ENCODE assay signal across 17 cellular contexts in the genomic region with DNA sequence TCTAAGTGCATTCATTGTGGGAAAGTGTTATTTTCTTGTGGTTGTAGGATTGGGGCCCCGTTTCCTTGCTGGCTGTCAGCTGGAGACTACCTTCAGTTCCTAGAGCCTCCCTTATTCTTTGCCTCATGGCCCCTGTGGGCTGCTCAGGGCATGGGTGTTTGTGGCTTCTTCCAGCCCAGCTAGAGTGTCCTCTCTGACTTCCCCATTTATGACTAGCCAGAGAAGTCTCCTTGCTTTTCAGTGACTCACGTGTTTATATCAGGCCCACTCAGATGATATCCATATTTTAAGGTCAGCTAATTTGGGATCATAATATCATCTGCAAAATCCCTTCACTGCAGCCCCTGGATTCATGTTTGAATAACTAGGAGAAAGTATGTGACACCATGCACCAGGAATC.
DNase-seq lines count a peak whose midpoint lies in the region; ATAC-seq and TF ChIP-seq lines count a peak whose summit lies in the region.
"Had no signal": no experiment of that assay in that cellular context is flagged by ENCODE, and none has a peak within 500 bp of the region (broad histone marks: within the 10 kb centered on the region; RNA-seq: fewer than 3 reads in every experiment).

No MANE protein-coding gene starts in this region.

- H3K9me3 Mint-ChIP-seq in naive thymus-derived CD4-positive, alpha-beta T cell: peaks cover 0 to 12% (median 0%) of the 10 kb centered on the region in 11 donors
- H3K9me3 Mint-ChIP-seq: neural crest cell; T-helper 2 cell treated with Interferon-gamma antibody and Interleukin-4, amounts not matched to agents 5 μg/mL and 100 μg/mL, for 36 hours had no signal

- H3K9me3 ChIP-seq in AG04450 (ENCODE audit: control insufficient read depth, insufficient read depth, low read length) (no peaks in the 10 kb centered on the region), mesenchymal stem cell (ENCODE audit: control insufficient read depth, low read length) (no peaks in the 10 kb centered on the region), ascending aorta (no peaks in the 10 kb centered on the region)
- H3K9me3 ChIP-seq in naive thymus-derived CD4-positive, alpha-beta T cell (ENCODE audit: control insufficient read depth in 2 of 3, low read length in 3 of 3): no peaks in the 10 kb centered on the region

- H3K4me1 ChIP-seq in mesenchymal stem cell (ENCODE audit: control insufficient read depth, insufficient read depth, low read depth, low read length) (peaks cover 3% of the 10 kb centered on the region), ascending aorta (peaks cover 0 to 23% of the 10 kb centered on the region in 2 donors)
- no peaks in the 10 kb centered on the region for H3K4me1 ChIP-seq in naive thymus-derived CD4-positive, alpha-beta T cell (ENCODE audit: control insufficient read depth in 2 of 2, insufficient read depth in 2 of 2, low read length in 2 of 2)

- H2AK5ac ChIP-seq in mesenchymal stem cell (ENCODE audit: low read length, severe bottlenecking): no peak overlapping the region

- H3K27me3 Mint-ChIP-seq in naive thymus-derived CD4-positive, alpha-beta T cell: peaks cover 9 to 44% (median 23%) of the 10 kb centered on the region in 5 donors

- H2AFZ ChIP-seq in mesenchymal stem cell (ENCODE audit: low read depth, low read length): no peak overlapping the region

- no peak overlapping the region for H3K23ac ChIP-seq in mesenchymal stem cell (ENCODE audit: low read length in 2 of 2)

- no peak overlapping the region for H4K8ac ChIP-seq in mesenchymal stem cell (ENCODE audit: low read length)

- no peak overlapping the region for H3K14ac ChIP-seq in mesenchymal stem cell (ENCODE audit: low read length in 2 of 2)

- H3K36me3 ChIP-seq in mesenchymal stem cell (ENCODE audit: control insufficient read depth in 1 of 2, insufficient read depth in 2 of 2, low read depth in 1 of 2, low read length in 2 of 2): peaks cover 0 to 36% of the 10 kb centered on the region in 2 experiments
- H3K36me3 ChIP-seq in naive thymus-derived CD4-positive, alpha-beta T cell (ENCODE audit: control insufficient read depth in 2 of 3, insufficient read depth in 3 of 3, low read length in 3 of 3): no peaks in the 10 kb centered on the region
- H3K36me3 ChIP-seq in ascending aorta: peaks cover 0 to 9% of the 10 kb centered on the region in 2 donors

- no peak overlapping the region for H2BK120ac ChIP-seq in mesenchymal stem cell (ENCODE audit: low read depth, low read length)

- no peak overlapping the region for H2BK12ac ChIP-seq in mesenchymal stem cell (ENCODE audit: low read length in 2 of 2)

- H3K79me1 ChIP-seq in mesenchymal stem cell (replicated peaks; ENCODE audit: low read length, poor library complexity, severe bottlenecking): no peaks in the 10 kb centered on the region

- H3K27ac ChIP-seq in AG04450 (ENCODE audit: low read depth, low read length): peak overlapping the region; percentile 34
- H3K27ac ChIP-seq in mesenchymal stem cell (ENCODE audit: low read length, poor library complexity, severe bottlenecking): no peak overlapping the region
- no peak overlapping the region for H3K27ac ChIP-seq in naive thymus-derived CD4-positive, alpha-beta T cell (ENCODE audit: low read depth, low read length)
- H3K27ac ChIP-seq in ascending aorta: peak overlapping the region in 1 of 2 donors; percentile 63
- H3K27ac ChIP-seq: HL-60 had no signal

- no peak for TF ChIP-seq CTCF in AG04450 (IDR thresholded peaks at IDR 0.05; ENCODE audit: low read depth, low read length)
- TF ChIP-seq CTCF in ascending aorta (IDR thresholded peaks at IDR 0.05): no peak

- peak overlapping the region; percentile 15 for H3K9ac ChIP-seq in mesenchymal stem cell (ENCODE audit: low read length)

- H3K4ac ChIP-seq in mesenchymal stem cell (ENCODE audit: low read depth in 1 of 2, low read length in 2 of 2): no peak overlapping the region

- H2BK15ac ChIP-seq in mesenchymal stem cell (ENCODE audit: low read depth, poor library complexity, severe bottlenecking): no peak overlapping the region

- no peaks in the 10 kb centered on the region for H3K36me3 Mint-ChIP-seq in naive thymus-derived CD4-positive, alpha-beta T cell
- H3K36me3 Mint-ChIP-seq: activated naive CD8-positive, alpha-beta T cell had no signal

- H3K4me3 Mint-ChIP-seq in naive thymus-derived CD4-positive, alpha-beta T cell: no peak overlapping the region
- H3K4me3 Mint-ChIP-seq: activated naive CD8-positive, alpha-beta T cell; neural crest cell; stimulated activated naive CD8-positive, alpha-beta T cell treated with anti-CD3 and anti-CD28 coated beads, Interleukin-15, amount 100 ng/mL, for 72 hours; T-helper 2 cell treated with Interferon-gamma antibody and Interleukin-4, amounts not matched to agents 5 μg/mL and 100 μg/mL, for 36 hours had no signal

- POLR2A ChIA-PET in AG04450 (lab: Yijun Ruan, JAX): no interaction called here
- POLR2A ChIA-PET in naive thymus-derived CD4-positive, alpha-beta T cell (lab: Charles Lee): no interaction called here

- ATAC-seq in HG02973 (IDR thresholded peaks at IDR 0.05; ENCODE audit: unreplicated experiment): no peak
- no peak for ATAC-seq in naive thymus-derived CD4-positive, alpha-beta T cell
- ATAC-seq: stimulated activated naive CD8-positive, alpha-beta T cell treated with anti-CD3 and anti-CD28 coated beads, Interleukin-15, amount 100 ng/mL, for 72 hours had no signal

- H3K18ac ChIP-seq in mesenchymal stem cell (ENCODE audit: low read depth in 1 of 2, low read length in 2 of 2): no peak overlapping the region

- CTCF ChIA-PET in AG04450 (lab: Charles Lee): interaction anchor here (0.6 to 3.6 kb wide), 5 partner anchors 11 to 112 kb away, joined by 3 to 28 read pairs (median 5); no protein-coding TSS in a partner anchor
- CTCF ChIA-PET in naive thymus-derived CD4-positive, alpha-beta T cell (lab: Charles Lee): no interaction called here

- WGBS in mesenchymal stem cell: 8% methylated on average over 2 of the region's 2 CpGs

- DNase-seq in AG04450 (ENCODE audit: low read depth, low spot score): no peak
- peak; percentile 45 for DNase-seq in NOMO-1 treated with DMSO at 0.1 percent for 48 hours (lab: John Stamatoyannopoulos, UW; ENCODE audit: unreplicated experiment)
- peak; percentile 39 for DNase-seq in dermis blood vessel endothelial cell
- DNase-seq in mesenchymal stem cell: peak; percentile 66
- no peak for DNase-seq in naive thymus-derived CD4-positive, alpha-beta T cell
- no peak for DNase-seq in NCI-H510A (lab: John Stamatoyannopoulos, UW)
- no peak for DNase-seq in ascending aorta (ENCODE audit: low spot score in 2 of 2)
- DNase-seq: ACHN; activated CD8-positive, alpha-beta memory T cell treated with anti-CD3 and anti-CD28 coated beads for 24 hours; NCI-H1417 treated with DMSO at 0.1 percent for 48 hours; stimulated activated CD4-positive, alpha-beta T cell treated with anti-CD3 and anti-CD28 coated beads, Interleukin-2, amount 100 ng/mL, for 48 hours; stimulated activated naive CD8-positive, alpha-beta T cell treated with anti-CD3 and anti-CD28 coated beads, Interleukin-15, amount 100 ng/mL, for 72 hours had no signal

- H2BK5ac ChIP-seq in mesenchymal stem cell (ENCODE audit: low read depth, low read length, poor library complexity, severe bottlenecking): no peak overlapping the region

- H3K27ac Mint-ChIP-seq in naive thymus-derived CD4-positive, alpha-beta T cell: no peak overlapping the region
- H3K27ac Mint-ChIP-seq: activated naive CD8-positive, alpha-beta T cell; stimulated activated naive CD8-positive, alpha-beta T cell treated with anti-CD3 and anti-CD28 coated beads, Interleukin-15, amount 100 ng/mL, for 72 hours; T-helper 2 cell treated with Interferon-gamma antibody and Interleukin-4, amounts not matched to agents 5 μg/mL and 100 μg/mL, for 36 hours had no signal

- H3K4me3 ChIP-seq in AG04450 (ENCODE audit: low read depth, low read length) (no peak overlapping the region), mesenchymal stem cell (ENCODE audit: insufficient read depth in 1 of 2, low read depth in 1 of 2, low read length in 2 of 2) (no peak overlapping the region), ascending aorta (no peak overlapping the region)
- no peak overlapping the region for H3K4me3 ChIP-seq in naive thymus-derived CD4-positive, alpha-beta T cell (ENCODE audit: low read length)

- H3K27me3 ChIP-seq in AG04450 (ENCODE audit: control insufficient read depth, insufficient read depth, low read length) (no peaks in the 10 kb centered on the region), mesenchymal stem cell (ENCODE audit: control insufficient read depth in 1 of 2, insufficient read depth in 1 of 2, low read length in 2 of 2) (no peaks in the 10 kb centered on the region), ascending aorta (no peaks in the 10 kb centered on the region)
- H3K27me3 ChIP-seq in naive thymus-derived CD4-positive, alpha-beta T cell (ENCODE audit: control insufficient read depth in 2 of 2, insufficient read depth in 2 of 2, low read length in 2 of 2): no peaks in the 10 kb centered on the region

- no peak overlapping the region for H4K91ac ChIP-seq in mesenchymal stem cell (ENCODE audit: low read length)

- intact Hi-C loops in naive thymus-derived CD4-positive, alpha-beta T cell (cut with micrococcal nuclease): no loop called here
- intact Hi-C loops in ascending aorta (cut with DNase I): loop anchor here (5.0 kb wide), 2 partner anchors 66 to 111 kb away; no protein-coding TSS in a partner anchor

- no peak overlapping the region for H3K4me2 ChIP-seq in mesenchymal stem cell (ENCODE audit: low read length, poor library complexity, severe bottlenecking)

- no peaks in the 10 kb centered on the region for H3K4me1 Mint-ChIP-seq in naive thymus-derived CD4-positive, alpha-beta T cell
- H3K4me1 Mint-ChIP-seq: neural crest cell had no signal

Comparison
In these comparisons a context has a peak if more than half of its experiments do, and no peak if none do; other contexts are left out.
1. DNase-seq: peak in NOMO-1 treated with DMSO at 0.1 percent for 48 hours (single experiment), dermis blood vessel endothelial cell (single experiment) and mesenchymal stem cell (single experiment); none in AG04450 (single experiment), naive thymus-derived CD4-positive, alpha-beta T cell (0 of 9), NCI-H510A (single experiment) and ascending aorta (0 of 2).